ENCODE assay signal across 8 cellular contexts in genomic region chr3:53846134-53846850, GRCh38. TPM values are rescaled to one million over a fixed set of nuclear protein-coding genes. Genes with fewer than 3 reads are reported as not detected.
DNase-seq lines count a peak whose midpoint lies in the region; ATAC-seq, FAIRE-seq and TF ChIP-seq lines count a peak whose summit lies in the region.

TSS of gene CHDH (minus strand) at chr3:53846419. CDS start at chr3:53824008, 22,411 bp downstream.
TSS of gene IL17RB (plus strand) at chr3:53846568. CDS start at chr3:53846589, 21 bp downstream.

- H3K9me3 Mint-ChIP-seq in activated naive CD4-positive, alpha-beta T cell treated with anti-CD3 and anti-CD28 coated beads, Interleukin-2, amount 50 U/mL, for 72 hours: no peaks in the 10 kb centered on the region

- WGBS in heart left ventricle, 4 donors: 1 to 5% (median 3%) methylated on average over 34 to 91 of the region's 91 CpGs
- 1% methylated on average over 77 to 91 of the region's 91 CpGs for WGBS in pancreas, 2 donors

- peak within 1 kb of the TSS in 8 of 12 donors; percentile 15 to 75 (median 56) for H3K27ac ChIP-seq in heart left ventricle
- H3K27ac ChIP-seq in pancreas: peak within 1 kb of the TSS; percentile 95 to 99 (median 96)

- FAIRE-seq in pancreas (lab: Jason Lieb, UNC): no peak

- H3K27me3 ChIP-seq in heart left ventricle: peaks cover 0 to 27% (median 10%) of the 10 kb centered on the region in 9 donors
- H3K27me3 ChIP-seq in pancreas: no peaks in the 10 kb centered on the region

- H3K36me3 ChIP-seq in heart left ventricle (no peaks in the 10 kb centered on the region), pancreas (no peaks in the 10 kb centered on the region)

- peaks cover 0 to 18% (median 5%) of the 10 kb centered on the region in 12 donors for H3K4me1 ChIP-seq in heart left ventricle
- H3K4me1 ChIP-seq in pancreas: peaks cover 29 to 32% (median 32%) of the 10 kb centered on the region in 3 donors

- intact Hi-C loops in heart left ventricle (cut with DNase I) (no loop called here), pancreas (cut with DNase I) (no loop called here)

- H3K9me3 ChIP-seq in heart left ventricle (no peaks in the 10 kb centered on the region), pancreas (no peaks in the 10 kb centered on the region)

- no peaks in the 10 kb centered on the region for H3K36me3 Mint-ChIP-seq in activated naive CD4-positive, alpha-beta T cell treated with anti-CD3 and anti-CD28 coated beads, Interleukin-2, amount 50 U/mL, for 72 hours

- ATAC-seq in GM21515 (IDR thresholded peaks at IDR 0.05; ENCODE audit: unreplicated experiment) (peak; percentile 46), heart left ventricle (peak; percentile 35 to 80 (median 69)), pancreas (peak; percentile 75 to 83 (median 80)), GM21619 (IDR thresholded peaks at IDR 0.05; ENCODE audit: unreplicated experiment) (no peak)
- ATAC-seq in activated naive CD4-positive, alpha-beta T cell treated with anti-CD3 and anti-CD28 coated beads, Interleukin-2, amount 50 U/mL, for 72 hours: peak; percentile 44 to 74

- peak; percentile 46 for TF ChIP-seq CTCF in LNCaP clone FGC (IDR thresholded peaks at IDR 0.05; ENCODE audit: control insufficient read depth, extremely low read depth, insufficient read depth)
- TF ChIP-seq CTCF in heart left ventricle (IDR thresholded peaks at IDR 0.05): no peak
- TF ChIP-seq CTCF in pancreas (IDR thresholded peaks at IDR 0.05): no peak

- TF ChIP-seq POLR2A in GM10847 (IDR thresholded peaks at IDR 0.05; ENCODE audit: extremely low read depth, insufficient read length) (peak; percentile 48), heart left ventricle (IDR thresholded peaks at IDR 0.05) (no peak)

- H3K27ac Mint-ChIP-seq in activated naive CD4-positive, alpha-beta T cell treated with anti-CD3 and anti-CD28 coated beads, Interleukin-2, amount 50 U/mL, for 72 hours: no peak within 1 kb of the TSS

- H3K4me3 ChIP-seq in LNCaP clone FGC (ENCODE audit: low read depth, low read length) (peak within 1 kb of the TSS; percentile 64), heart left ventricle (peak within 1 kb of the TSS; percentile 50 to 77 (median 64)), pancreas (peak within 1 kb of the TSS; percentile 52 to 88 (median 78))

- DNase-seq in LNCaP clone FGC (ENCODE audit: low read depth) (peak; percentile 52), heart left ventricle (peak; percentile 33 to 78 (median 63)), pancreas (peak; percentile 90 to 95 (median 92)), epidermal melanocyte (ENCODE audit: insufficient read length, low spot score) (no peak)
- peak in 1 of 2 donors; percentile 21 for DNase-seq in activated naive CD4-positive, alpha-beta T cell treated with anti-CD3 and anti-CD28 coated beads, Interleukin-2, amount 50 U/mL, for 72 hours (ENCODE audit: low spot score in 2 of 2)

RNA-seq across cellular contexts. Expression of gene CHDH, which starts in this region (rescaled TPM):
- under 1 TPM; 0.02 to 0.47 TPM for total RNA-seq in activated naive CD4-positive, alpha-beta T cell treated with anti-CD3 and anti-CD28 coated beads, Interleukin-2, amount 50 U/mL, for 72 hours
- 10 to 100 TPM in 2 of 9 donors, 1 to 10 TPM in 6, under 1 TPM in 1; 0.99 to 13.2 (median 5.8) TPM for total RNA-seq in heart left ventricle
- 1 to 10 TPM in 1 of 2 donors, under 1 TPM in 1; 0.69 to 1.6 TPM for polyA plus RNA-seq in heart left ventricle
- total RNA-seq in pancreas: 10 to 100 TPM; 15.9 to 28.2 (median 19.0) TPM
- polyA plus RNA-seq in pancreas: 10 to 100 TPM in 1 of 2 donors, 1 to 10 TPM in 1; 9.3 to 11.9 TPM

RNA-seq across cellular contexts. Expression of gene IL17RB, which starts in this region (rescaled TPM):
- under 1 TPM; 0.12 to 0.18 TPM for total RNA-seq in activated naive CD4-positive, alpha-beta T cell treated with anti-CD3 and anti-CD28 coated beads, Interleukin-2, amount 50 U/mL, for 72 hours
- total RNA-seq in heart left ventricle (1 to 10 TPM in 2 of 9 donors, under 1 TPM in 6, not detected in 1; 0.09 to 1.5 (median 0.61) TPM), pancreas (10 to 100 TPM in 1 of 6 donors, 1 to 10 TPM in 5; 4.0 to 12.7 (median 6.2) TPM)
- polyA plus RNA-seq in heart left ventricle (under 1 TPM; 0.17 to 0.80 TPM), pancreas (10 to 100 TPM; 15.5 to 18.8 TPM)

Comparison
In these comparisons a context has a peak if more than half of its experiments do, and no peak if none do; other contexts are left out.
1. RNA of gene CHDH (polyA plus RNA-seq): 9.3 to 11.9 TPM in pancreas; 0.69 to 1.6 TPM in heart left ventricle; every median in the first group is over 4 times any median in the second.
2. RNA of gene IL17RB (polyA plus RNA-seq): 15.5 to 18.8 TPM in pancreas; 0.17 to 0.80 TPM in heart left ventricle; every median in the first group is over 4 times any median in the second.
3. Peak in ATAC-seq in activated naive CD4-positive, alpha-beta T cell treated with anti-CD3 and anti-CD28 coated beads, Interleukin-2, amount 50 U/mL, for 72 hours; RNA of the genes that start here not detected or under 1 TPM.
4. Peak in every context shown above with its lines, with median percentiles within 50 percentile points of each other: H3K4me3 ChIP-seq.